Comparison of ENCODE assay signal across 14 cellular contexts in the genomic region with DNA sequence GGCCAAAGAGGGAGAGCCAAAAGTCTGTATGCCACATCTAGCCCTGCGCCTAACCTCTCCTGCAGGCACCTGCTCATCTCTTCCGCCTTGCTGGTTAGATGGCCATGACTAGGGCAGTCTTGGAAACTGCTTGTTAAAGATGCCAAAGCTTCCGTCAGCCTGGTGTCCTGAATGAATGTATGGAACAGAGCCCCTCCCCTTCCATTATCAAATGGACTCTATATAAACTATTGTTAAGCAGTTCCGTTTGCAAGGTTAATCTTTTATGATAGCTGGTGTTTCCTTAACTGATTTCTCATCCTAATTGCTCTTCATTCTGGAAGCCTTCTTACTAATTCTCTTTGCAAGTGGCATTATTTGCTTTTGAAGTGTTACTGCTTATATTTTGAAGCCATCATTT.
DNase-seq lines count a peak whose midpoint lies in the region; TF ChIP-seq lines count a peak whose summit lies in the region.
"Had no signal": no experiment of that assay in that cellular context is flagged by ENCODE, and none has a peak within 500 bp of the region (broad histone marks: within the 10 kb centered on the region; RNA-seq: fewer than 3 reads in every experiment).

No MANE protein-coding gene starts in this region.

- peaks cover 13% of the 10 kb centered on the region for H3K4me1 ChIP-seq in MM.1S (ENCODE audit: low read length)
- H3K4me1 ChIP-seq in colonic mucosa, result no peaks in the 10 kb centered on the region
- H3K4me1 ChIP-seq: tibial artery had no signal

- peaks cover 6% of the 10 kb centered on the region; the same call in 1 of the 2 replicates for H3K79me2 ChIP-seq in MM.1S (ENCODE audit: low read length)

- H3K4me3 ChIP-seq in MM.1S (ENCODE audit: low read length) (no peak overlapping the region), colonic mucosa (no peak overlapping the region), skin epidermis (no peak overlapping the region)
- H3K4me3 ChIP-seq: tibial artery had no signal

- no peak overlapping the region for H3K4me2 ChIP-seq in MM.1S (ENCODE audit: low read depth, low read length)
- H3K4me2 ChIP-seq: SK-N-SH had no signal

- DNase-seq in ELR (ENCODE audit: low read depth) (peak; percentile 0), MM.1S (no peak), colonic mucosa (peak; percentile 33), NCI-H2029 treated with DMSO at 0.1 percent for 48 hours (lab: John Stamatoyannopoulos, UW) (no peak), ureter (ENCODE audit: low spot score) (no peak), nucleus accumbens (lab: John Stamatoyannopoulos, UW) (no peak)
- no peak for DNase-seq in activated CD4-positive, alpha-beta T cell treated with anti-CD3 and anti-CD28 coated beads, Interleukin-2, amount 50 U/mL, for 4 hours
- DNase-seq: activated CD8-positive, alpha-beta memory T cell treated with anti-CD3 and anti-CD28 coated beads, Interleukin-2, amount 50 U/mL, for 48 hours; kidney; NCI-H1092 treated with DMSO at 0.1 percent for 48 hours; NCI-H2227 treated with DMSO at 0.1 percent for 48 hours; SK-N-SH; tibial artery had no signal

- no peaks in the 10 kb centered on the region for H3K36me3 ChIP-seq in MM.1S (replicated peaks; ENCODE audit: insufficient read depth, low read length)
- no peaks in the 10 kb centered on the region for H3K36me3 ChIP-seq in colonic mucosa

- no peak for TF ChIP-seq CTCF in MM.1S (IDR thresholded peaks at IDR 0.05; ENCODE audit: low read length)
- TF ChIP-seq CTCF in colonic mucosa (IDR thresholded peaks at IDR 0.05), result no peak

- H3K9me2 ChIP-seq in MM.1S (replicated peaks; ENCODE audit: insufficient read depth, low read length), result no peaks in the 10 kb centered on the region
- H3K9me2 ChIP-seq: SK-N-SH had no signal

- no peaks in the 10 kb centered on the region for H4K20me1 ChIP-seq in MM.1S (ENCODE audit: insufficient read depth, low read length)

- H2AFZ ChIP-seq in MM.1S (ENCODE audit: low read length), result no peak overlapping the region

- no peak overlapping the region for H3K9ac ChIP-seq in MM.1S (ENCODE audit: low read length)
- no peak overlapping the region for H3K9ac ChIP-seq in colonic mucosa (ENCODE audit: low read depth in 2 of 2, low read length in 2 of 2)
- H3K9ac ChIP-seq: SK-N-SH had no signal

- H3K9me3 ChIP-seq in MM.1S (replicated peaks; ENCODE audit: insufficient read depth, low read length), result no peaks in the 10 kb centered on the region
- no peaks in the 10 kb centered on the region for H3K9me3 ChIP-seq in colonic mucosa
- H3K9me3 ChIP-seq: SK-N-SH, tibial artery had no signal

- intact Hi-C loops in colonic mucosa (cut with DNase I), result no loop called here

- H3K27ac ChIP-seq in MM.1S (ENCODE audit: low read length) (peak overlapping the region; percentile 72; the same call in 1 of the 2 replicates), colonic mucosa (peak overlapping the region; percentile 66), skin epidermis (peak overlapping the region in 11 of 21 experiments; percentile 2 to 68 (median 55))
- H3K27ac ChIP-seq: tibial artery had no signal

- H3K27me3 ChIP-seq in MM.1S (replicated peaks; ENCODE audit: insufficient read depth, low read length) (no peaks in the 10 kb centered on the region), colonic mucosa (no peaks in the 10 kb centered on the region)
- H3K27me3 ChIP-seq: tibial artery had no signal

- peaks cover 6% of the 10 kb centered on the region for H3F3A ChIP-seq in MM.1S (ENCODE audit: insufficient read depth, low read length)

Comparison
In these comparisons a context has a peak if more than half of its experiments do, and no peak if none do; other contexts are left out.
1. DNase-seq: peak in ELR (single experiment) and colonic mucosa (single experiment); none in MM.1S (single experiment), NCI-H2029 treated with DMSO at 0.1 percent for 48 hours (single experiment), ureter (single experiment), activated CD4-positive, alpha-beta T cell treated with anti-CD3 and anti-CD28 coated beads, Interleukin-2, amount 50 U/mL, for 4 hours (0 of 2) and nucleus accumbens (0 of 56).
2. Peak in every context shown above with its lines, with median percentiles within 50 percentile points of each other: H3K27ac ChIP-seq.